In genomic region chr7:6650086-6650485, GRCh38 we compare ENCODE assay signal across 33 cellular contexts.
"Had no signal": no experiment of that assay in that cellular context is flagged by ENCODE, and none has a peak within 500 bp of the region (broad histone marks: within the 10 kb centered on the region; RNA-seq: fewer than 3 reads in every experiment).

No MANE protein-coding gene starts in this region.

- ATAC-seq: activated CD4-positive, alpha-beta T cell treated with anti-CD3 and anti-CD28 coated beads for 36 hours; activated CD8-positive, alpha-beta memory T cell treated with anti-CD3 and anti-CD28 coated beads, Interleukin-2, amount 10 ng/mL, durations not matched to agents 7 days and 5 days; activated CD8-positive, alpha-beta T cell treated with anti-CD3 and anti-CD28 coated beads, Interleukin-2, amount 10 ng/mL, durations not matched to agents 7 days and 5 days; gastroesophageal sphincter; left lobe of liver; right lobe of liver; stimulated activated memory B cell treated with anti-CD40 and anti-IgM and Interleukin-4, amounts not matched to agents 10 μg/mL and 1 μg/mL and 100 μg/mL, for 72 hours; stimulated activated naive CD8-positive, alpha-beta T cell treated with anti-CD3 and anti-CD28 coated beads, Interleukin-15, amount 100 ng/mL, for 72 hours had no signal

- H3K9me3 Mint-ChIP-seq: central memory CD8-positive, alpha-beta T cell; stimulated activated memory B cell treated with anti-CD40 and anti-IgM and Interleukin-4, amounts not matched to agents 10 μg/mL and 1 μg/mL and 100 μg/mL, for 72 hours had no signal

- H3K27ac ChIP-seq: gastroesophageal sphincter, right lobe of liver, thyroid gland, upper lobe of left lung had no signal

- H3K4me3 Mint-ChIP-seq: activated CD4-positive, alpha-beta T cell treated with anti-CD3 and anti-CD28 coated beads for 36 hours; activated CD8-positive, alpha-beta memory T cell treated with anti-CD3 and anti-CD28 coated beads, Interleukin-2, amount 10 ng/mL, durations not matched to agents 7 days and 5 days; activated CD8-positive, alpha-beta T cell treated with anti-CD3 and anti-CD28 coated beads, Interleukin-2, amount 10 ng/mL, durations not matched to agents 7 days and 5 days; activated naive CD8-positive, alpha-beta T cell; central memory CD8-positive, alpha-beta T cell; immature natural killer cell; nephron; stimulated activated memory B cell treated with anti-CD40 and anti-IgM and Interleukin-4, amounts not matched to agents 10 μg/mL and 1 μg/mL and 100 μg/mL, for 72 hours; stimulated activated naive CD8-positive, alpha-beta T cell treated with anti-CD3 and anti-CD28 coated beads, Interleukin-15, amount 100 ng/mL, for 72 hours had no signal

- H3K4me1 ChIP-seq: gastroesophageal sphincter, right lobe of liver, upper lobe of left lung had no signal

- H3K27me3 Mint-ChIP-seq: activated CD4-positive, alpha-beta T cell treated with anti-CD3 and anti-CD28 coated beads for 36 hours; activated CD8-positive, alpha-beta memory T cell treated with anti-CD3 and anti-CD28 coated beads, Interleukin-2, amount 10 ng/mL, durations not matched to agents 7 days and 5 days; activated naive CD8-positive, alpha-beta T cell; central memory CD8-positive, alpha-beta T cell; progenitor cell of endocrine pancreas; stimulated activated memory B cell treated with anti-CD40 and anti-IgM and Interleukin-4, amounts not matched to agents 10 μg/mL and 1 μg/mL and 100 μg/mL, for 72 hours; stimulated activated naive CD8-positive, alpha-beta T cell treated with anti-CD3 and anti-CD28 coated beads, Interleukin-15, amount 100 ng/mL, for 72 hours had no signal

- H3K4me3 ChIP-seq: gastroesophageal sphincter, lung, right lobe of liver, thyroid gland, upper lobe of left lung had no signal

- FAIRE-seq: bronchial epithelial cell, colon, small intestine had no signal

- H3K27ac Mint-ChIP-seq: activated CD4-positive, alpha-beta T cell treated with anti-CD3 and anti-CD28 coated beads for 36 hours; activated CD8-positive, alpha-beta memory T cell treated with anti-CD3 and anti-CD28 coated beads, Interleukin-2, amount 10 ng/mL, durations not matched to agents 7 days and 5 days; activated CD8-positive, alpha-beta T cell treated with anti-CD3 and anti-CD28 coated beads, Interleukin-2, amount 10 ng/mL, durations not matched to agents 7 days and 5 days; activated naive CD8-positive, alpha-beta T cell; activated T-helper 2 cell treated with anti-CD3 and anti-CD28 coated beads, Interferon-gamma antibody, Interleukin-2, Interleukin-4, amounts not matched to agents 10 μg/mL and 5 μg/mL and 100 μg/mL, durations not matched to agents 14 hours and 24 hours and 36 hours; nephron; stimulated activated memory B cell treated with anti-CD40 and anti-IgM and Interleukin-4, amounts not matched to agents 10 μg/mL and 1 μg/mL and 100 μg/mL, for 72 hours had no signal

- H3K9me3 ChIP-seq: right lobe of liver, thyroid gland had no signal

- H3K27me3 ChIP-seq: gastroesophageal sphincter, right lobe of liver, thyroid gland, upper lobe of left lung had no signal

- H3K4me1 Mint-ChIP-seq: activated CD4-positive, alpha-beta T cell treated with anti-CD3 and anti-CD28 coated beads for 36 hours; activated CD8-positive, alpha-beta memory T cell treated with anti-CD3 and anti-CD28 coated beads, Interleukin-2, amount 10 ng/mL, durations not matched to agents 7 days and 5 days; central memory CD8-positive, alpha-beta T cell; immature natural killer cell; nephron; stimulated activated memory B cell treated with anti-CD40 and anti-IgM and Interleukin-4, amounts not matched to agents 10 μg/mL and 1 μg/mL and 100 μg/mL, for 72 hours; stimulated activated naive CD8-positive, alpha-beta T cell treated with anti-CD3 and anti-CD28 coated beads, Interleukin-15, amount 100 ng/mL, for 72 hours had no signal

- DNase-seq: activated CD4-positive, alpha-beta T cell treated with anti-CD3 and anti-CD28 coated beads for 36 hours; activated CD4-positive, CD25-positive, alpha-beta regulatory T cell; activated CD8-positive, alpha-beta memory T cell treated with anti-CD3 and anti-CD28 coated beads, Interleukin-2, amount 10 ng/mL, durations not matched to agents 7 days and 5 days; activated CD8-positive, alpha-beta T cell treated with anti-CD3 and anti-CD28 coated beads, Interleukin-2, amount 10 ng/mL, durations not matched to agents 7 days and 5 days; activated naive CD4-positive, alpha-beta T cell treated with Interleukin-2 at 50 U/mL for 16 hours; activated T-cell treated with anti-CD3 and anti-CD28 coated beads, Interleukin-2, amount 50 U/mL, for 48 hours; anterior cingulate cortex; effector CD8-positive, alpha-beta T cell; erythroblast; hippocampal formation; immature natural killer cell; kidney glomerular epithelial cell; mesendoderm; small intestine; stimulated activated CD4-positive, alpha-beta T cell treated with anti-CD3 and anti-CD28 coated beads, Interleukin-1b, Interleukin-23, amount 100 ng/mL, for 48 hours; stimulated activated CD4-positive, alpha-beta T cell treated with anti-CD3 and anti-CD28 coated beads, Interleukin-4, amount 100 ng/mL, for 4 hours; stimulated activated CD8-positive, alpha-beta memory T cell treated with anti-CD3 and anti-CD28 coated beads, Interleukin-4, amount 100 ng/mL, for 48 hours; stimulated activated naive CD8-positive, alpha-beta T cell treated with anti-CD3 and anti-CD28 coated beads, Interleukin-15, amount 100 ng/mL, for 72 hours; substantia nigra; thyroid gland; upper lobe of left lung had no signal
